8 cellular contexts compared by ENCODE assay signal in genomic region chr12:1796515-1797010, GRCh38. TPM values are rescaled to one million over a fixed set of nuclear protein-coding genes. Genes with fewer than 3 reads are reported as not detected.
DNase-seq lines count a peak whose midpoint lies in the region; ATAC-seq and TF ChIP-seq lines count a peak whose summit lies in the region.

No MANE protein-coding gene starts in this region.

- H3K27ac ChIP-seq in C4-2B (peak overlapping the region; percentile 47), HUES48 (ENCODE audit: low read depth, low read length) (no peak overlapping the region)

- peak overlapping the region; percentile 67 for H3K4me3 ChIP-seq in HUES48 (ENCODE audit: low read depth, low read length)
- peak overlapping the region; percentile 73 for H3K4me3 ChIP-seq in skeletal muscle satellite cell (ENCODE audit: low read length)

- DNase-seq in activated T-helper 1 cell treated with anti-CD3 and anti-CD28 coated beads, Interleukin-2, amount 50 U/mL, for 16 hours (ENCODE audit: low read depth in 1 of 2, low spot score in 1 of 2), result peak; percentile 26 to 28
- DNase-seq in germinal center (ENCODE audit: low spot score) (peak; percentile 44), ureter (ENCODE audit: low spot score) (no peak), NCI-H526 treated with DMSO at 0.1 percent for 48 hours (lab: John Stamatoyannopoulos, UW) (no peak)

- peaks cover 10% of the 10 kb centered on the region; the same call in 1 of the 2 replicates for H3K27me3 ChIP-seq in HUES48 (ENCODE audit: control insufficient read depth, insufficient read depth, low read length)
- no peaks in the 10 kb centered on the region for H3K27me3 ChIP-seq in skeletal muscle satellite cell (ENCODE audit: control insufficient read depth, insufficient read depth, low read length)

- TF ChIP-seq CTCF in C4-2B (conservative IDR thresholded peaks at IDR 0.05), result no peak

- H3K9ac ChIP-seq in HUES48 (ENCODE audit: low read depth, low read length) (no peak overlapping the region), skeletal muscle satellite cell (ENCODE audit: low read depth, low read length) (peak overlapping the region; percentile 79)

- peak overlapping the region; percentile 93 for H3K4me2 ChIP-seq in skeletal muscle satellite cell (ENCODE audit: low read length)

- H3K36me3 ChIP-seq in HUES48 (ENCODE audit: control insufficient read depth, insufficient read depth, low read length), result no peaks in the 10 kb centered on the region
- no peaks in the 10 kb centered on the region for H3K36me3 ChIP-seq in skeletal muscle satellite cell (ENCODE audit: insufficient read depth, low read length)

- H3K4me1 ChIP-seq in HUES48 (ENCODE audit: control insufficient read depth, insufficient read depth, low read length) (peaks cover 12% of the 10 kb centered on the region), skeletal muscle satellite cell (ENCODE audit: control insufficient read depth, insufficient read depth, low read length) (peaks cover 22% of the 10 kb centered on the region)

- ATAC-seq in GM19455 (IDR thresholded peaks at IDR 0.05; ENCODE audit: unreplicated experiment), result peak; percentile 40

- H3K9me3 ChIP-seq in HUES48 (ENCODE audit: control insufficient read depth, insufficient read depth, low read length) (no peaks in the 10 kb centered on the region), skeletal muscle satellite cell (replicated peaks; ENCODE audit: low read length) (no peaks in the 10 kb centered on the region)

RNA-seq across cellular contexts. Expression of gene LRTM2, which starts 23.8 kb away (rescaled TPM):
- not detected in 2 replicates for total RNA-seq in skeletal muscle satellite cell (2012; rRNA removed)
- total RNA-seq in ureter, result not detected

Comparison
In these comparisons a context has a peak if more than half of its experiments do, and no peak if none do; other contexts are left out.
1. DNase-seq: peak in activated T-helper 1 cell treated with anti-CD3 and anti-CD28 coated beads, Interleukin-2, amount 50 U/mL, for 16 hours (2 of 2) and germinal center (single experiment); none in ureter (single experiment) and NCI-H526 treated with DMSO at 0.1 percent for 48 hours (single experiment).